In the genomic region with DNA sequence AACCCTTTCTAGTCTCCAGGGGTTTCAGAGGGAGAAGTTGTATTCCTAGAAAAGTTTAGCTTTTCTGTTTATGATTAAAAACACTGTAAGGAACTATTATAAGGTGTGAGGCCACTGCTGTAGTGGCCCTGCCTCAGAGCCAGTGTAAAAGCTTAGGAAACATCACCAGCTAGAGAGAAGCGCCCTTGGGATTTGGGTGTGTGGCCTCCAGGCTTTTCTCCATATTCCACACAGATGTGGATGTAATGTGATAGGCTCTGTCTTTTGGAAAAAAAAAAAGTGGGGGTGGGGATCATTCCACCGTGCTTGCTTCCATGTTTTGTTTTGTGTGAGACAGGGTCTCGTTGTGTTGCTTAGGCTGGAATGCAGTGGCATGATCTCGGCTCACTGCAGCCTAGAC, we compare ENCODE assay signal across 23 cellular contexts. TPM values are rescaled to one million over a fixed set of nuclear protein-coding genes. Genes with fewer than 3 reads are reported as not detected.
DNase-seq lines count a peak whose midpoint lies in the region; ATAC-seq and TF ChIP-seq lines count a peak whose summit lies in the region.
"Had no signal": no experiment of that assay in that cellular context is flagged by ENCODE, and none has a peak within 500 bp of the region (broad histone marks: within the 10 kb centered on the region; RNA-seq: fewer than 3 reads in every experiment).

No MANE protein-coding gene starts in this region.

- H3K4me3 ChIP-seq in adipocyte (ENCODE audit: low read length) (no peak overlapping the region), fibroblast of mammary gland (ENCODE audit: control insufficient read depth, low read depth, low read length) (no peak overlapping the region)
- H3K4me3 ChIP-seq: GM23338, SJCRH30 had no signal

- in situ Hi-C loops in G401 (cut with HindIII; ENCODE audit: low sequenced_read_pairs), result no loop called here

- H3K36me3 Mint-ChIP-seq in activated CD4-positive, alpha-beta T cell treated with anti-CD3 and anti-CD28 coated beads, Interleukin-2, amount 10 ng/mL, durations not matched to agents 24 days and 14 days (ENCODE audit: low read depth), result peaks cover 87% of the 10 kb centered on the region

- H3K36me3 ChIP-seq in adipocyte (ENCODE audit: control insufficient read depth, insufficient read depth, low read length, severe bottlenecking), result peaks cover 99% of the 10 kb centered on the region

- peaks cover 23% of the 10 kb centered on the region for H3K4me1 ChIP-seq in adipocyte (ENCODE audit: control insufficient read depth, insufficient read depth, low read length)
- H3K4me1 ChIP-seq: BE2C, SJCRH30 had no signal

- no peaks in the 10 kb centered on the region for H3K27me3 Mint-ChIP-seq in activated CD4-positive, alpha-beta T cell treated with anti-CD3 and anti-CD28 coated beads, Interleukin-2, amount 10 ng/mL, durations not matched to agents 24 days and 14 days

- H3K27ac Mint-ChIP-seq in activated CD4-positive, alpha-beta T cell treated with anti-CD3 and anti-CD28 coated beads, Interleukin-2, amount 10 ng/mL, durations not matched to agents 24 days and 14 days, result no peak overlapping the region
- H3K27ac Mint-ChIP-seq: CD8-positive, alpha-beta memory T cell; GM23338; H9; HFFc6 had no signal

- no peak overlapping the region for H3K9ac ChIP-seq in adipocyte (ENCODE audit: low read length)

- no peak for TF ChIP-seq CTCF in fibroblast of mammary gland (conservative IDR thresholded peaks at IDR 0.05; ENCODE audit: control insufficient read depth, insufficient read depth, low read depth, low read length)

- no peak for ATAC-seq in GM21737 (IDR thresholded peaks at IDR 0.05; ENCODE audit: unreplicated experiment)
- ATAC-seq: GM23338, Right ventricle myocardium inferior had no signal

- H3K9me3 Mint-ChIP-seq in activated CD4-positive, alpha-beta T cell treated with anti-CD3 and anti-CD28 coated beads, Interleukin-2, amount 10 ng/mL, durations not matched to agents 24 days and 14 days, result no peaks in the 10 kb centered on the region
- H3K9me3 Mint-ChIP-seq: CD14-positive monocyte; CD8-positive, alpha-beta memory T cell; GM23338; H9; HFFc6 had no signal

- intact Hi-C loops in activated CD4-positive, alpha-beta T cell treated with anti-CD3 and anti-CD28 coated beads, Interleukin-2, amount 10 ng/mL, durations not matched to agents 24 days and 14 days (cut with micrococcal nuclease), result no loop called here

- peak; percentile 68 for DNase-seq in DMS 273 (lab: John Stamatoyannopoulos, UW; ENCODE audit: unreplicated experiment)
- DNase-seq in DMS 273 treated with DMSO at 0.1 percent for 48 hours (lab: John Stamatoyannopoulos, UW), result no peak
- peak; percentile 34 for DNase-seq in adipocyte (ENCODE audit: low read depth)
- DNase-seq in fibroblast of mammary gland (ENCODE audit: low read depth), result peak; percentile 46
- no peak for DNase-seq in G401 (ENCODE audit: low spot score)
- DNase-seq in foreskin melanocyte, result no peak
- no peak for DNase-seq in activated CD4-positive, alpha-beta T cell treated with anti-CD3 and anti-CD28 coated beads, Interleukin-2, amount 10 ng/mL, durations not matched to agents 24 days and 14 days
- DNase-seq: BE2C; CD8-positive, alpha-beta memory T cell; H9; HFFc6; KBM-7; MV-4-11; NCI-H1105; NCI-H1436 treated with DMSO at 0.1 percent for 48 hours; NCI-H187 treated with DMSO at 0.1 percent for 48 hours; NCI-H2107; NCI-H446 treated with DMSO at 0.1 percent for 48 hours; SJCRH30 had no signal

- H3K27me3 ChIP-seq in adipocyte (replicated peaks; ENCODE audit: control insufficient read depth, insufficient read depth, low read length), result no peaks in the 10 kb centered on the region
- H3K27me3 ChIP-seq: BE2C, SJCRH30 had no signal

- H3K4me1 Mint-ChIP-seq in activated CD4-positive, alpha-beta T cell treated with anti-CD3 and anti-CD28 coated beads, Interleukin-2, amount 10 ng/mL, durations not matched to agents 24 days and 14 days, result peaks cover 4% of the 10 kb centered on the region
- H3K4me1 Mint-ChIP-seq: CD14-positive monocyte, GM23338, H9 had no signal

- H3K4me3 Mint-ChIP-seq in activated CD4-positive, alpha-beta T cell treated with anti-CD3 and anti-CD28 coated beads, Interleukin-2, amount 10 ng/mL, durations not matched to agents 24 days and 14 days, result no peak overlapping the region
- H3K4me3 Mint-ChIP-seq: CD14-positive monocyte; CD8-positive, alpha-beta memory T cell; GM23338; H9; HFFc6 had no signal

- H3K9me3 ChIP-seq in adipocyte (ENCODE audit: control insufficient read depth, low read length), result no peaks in the 10 kb centered on the region
- H3K9me3 ChIP-seq: BE2C, SJCRH30 had no signal

RNA-seq across cellular contexts. Expression of a gene that starts 13.9 kb away (rescaled TPM):
- 134 and 174 TPM in 2 replicates for total RNA-seq in G401 (2014; rRNA removed; shearing (Covaris generic))
- 194 TPM in 2 replicates for total RNA-seq in activated CD4-positive, alpha-beta T cell treated with anti-CD3 and anti-CD28 coated beads, Interleukin-2, amount 10 ng/mL, durations not matched to agents 24 days and 14 days

RNA-seq across cellular contexts. Expression of a gene that starts 57.5 kb away (rescaled TPM):
- total RNA-seq in G401 (2014; rRNA removed; shearing (Covaris generic)), result 160 and 177 TPM in 2 replicates
- total RNA-seq in activated CD4-positive, alpha-beta T cell treated with anti-CD3 and anti-CD28 coated beads, Interleukin-2, amount 10 ng/mL, durations not matched to agents 24 days and 14 days, result 149 and 150 TPM in 2 replicates

Comparison
In these comparisons a context has a peak if more than half of its experiments do, and no peak if none do; other contexts are left out.
1. DNase-seq: peak in DMS 273 (single experiment), adipocyte (single experiment) and fibroblast of mammary gland (single experiment); none in DMS 273 treated with DMSO at 0.1 percent for 48 hours (single experiment), G401 (single experiment), foreskin melanocyte (single experiment) and activated CD4-positive, alpha-beta T cell treated with anti-CD3 and anti-CD28 coated beads, Interleukin-2, amount 10 ng/mL, durations not matched to agents 24 days and 14 days (single experiment).